32 cellular contexts compared by ENCODE assay signal in genomic region chr5:131457193-131457592, GRCh38.
"Had no signal": no experiment of that assay in that cellular context is flagged by ENCODE, and none has a peak within 500 bp of the region (broad histone marks: within the 10 kb centered on the region; RNA-seq: fewer than 3 reads in every experiment).

No MANE protein-coding gene starts in this region.

- H3K9me3 ChIP-seq: ascending aorta, breast epithelium, MG63, Peyer's patch had no signal

- H3K27me3 Mint-ChIP-seq: activated B cell treated with CpG ODN at 0.5 μM for 24 hours; activated CD4-positive, alpha-beta memory T cell treated with anti-CD3 and anti-CD28 coated beads, Interleukin-2, amount 10 ng/mL, durations not matched to agents 7 days and 5 days; activated CD8-positive, alpha-beta memory T cell treated with anti-CD3 and anti-CD28 coated beads, Interleukin-2, amount 10 ng/mL, durations not matched to agents 7 days and 5 days; activated naive CD4-positive, alpha-beta T cell treated with anti-CD3 and anti-CD28 coated beads, Interleukin-2, amount 10 ng/mL, durations not matched to agents 7 days and 5 days; activated naive CD8-positive, alpha-beta T cell treated with anti-CD3 and anti-CD28 coated beads for 36 hours had no signal

- H3K4me3 Mint-ChIP-seq: activated B cell treated with CpG ODN at 0.5 μM for 24 hours; activated CD4-positive, alpha-beta memory T cell treated with anti-CD3 and anti-CD28 coated beads, Interleukin-2, amount 10 ng/mL, durations not matched to agents 7 days and 5 days; activated CD8-positive, alpha-beta memory T cell treated with anti-CD3 and anti-CD28 coated beads, Interleukin-2, amount 10 ng/mL, durations not matched to agents 7 days and 5 days; activated naive CD4-positive, alpha-beta T cell treated with anti-CD3 and anti-CD28 coated beads, Interleukin-2, amount 10 ng/mL, durations not matched to agents 7 days and 5 days; activated naive CD8-positive, alpha-beta T cell treated with anti-CD3 and anti-CD28 coated beads for 36 hours had no signal

- H3K27me3 ChIP-seq: ascending aorta, breast epithelium, MG63, Peyer's patch had no signal

- DNase-seq: activated B cell treated with CpG ODN at 0.5 μM for 24 hours; activated CD4-positive, alpha-beta memory T cell treated with anti-CD3 and anti-CD28 coated beads, Interleukin-2, amount 10 ng/mL, durations not matched to agents 7 days and 5 days; activated CD4-positive, alpha-beta T cell treated with anti-CD3 and anti-CD28 coated beads for 4 hours; activated CD4-positive, CD25-positive, alpha-beta regulatory T cell treated with anti-CD3 and anti-CD28 coated beads, Interleukin-2, amount 50 U/mL, for 72 hours; activated CD8-positive, alpha-beta memory T cell treated with anti-CD3 and anti-CD28 coated beads for 24 hours; activated CD8-positive, alpha-beta memory T cell treated with anti-CD3 and anti-CD28 coated beads, Interleukin-2, amount 10 ng/mL, durations not matched to agents 7 days and 5 days; activated CD8-positive, alpha-beta memory T cell treated with anti-CD3 and anti-CD28 coated beads, Interleukin-2, amount 50 U/mL, for 48 hours; activated effector memory CD4-positive, alpha-beta T cell treated with Interleukin-2 at 50 U/mL for 16 hours; activated naive CD4-positive, alpha-beta T cell treated with anti-CD3 and anti-CD28 coated beads, Interleukin-2, amount 10 ng/mL, durations not matched to agents 7 days and 5 days; activated naive CD8-positive, alpha-beta T cell treated with anti-CD3 and anti-CD28 coated beads for 36 hours; activated T-cell treated with anti-CD3 and anti-CD28 coated beads, Interleukin-2, amount 50 U/mL, for 48 hours; amygdala; central memory CD4-positive, alpha-beta T cell; Kasumi-1; KG1; MG63; NCI-H1092; NCI-H1436 treated with DMSO at 0.1 percent for 48 hours; NCI-H1694 treated with DMSO at 0.1 percent for 48 hours; NCI-H2029; NCI-H345; NCI-H524 treated with DMSO at 0.1 percent for 48 hours; PC-3; Peyer's patch; RPMI8226; SW 1271; T-helper 1 cell; T-helper 2 cell; T-helper 9 cell had no signal

- H3K4me3 ChIP-seq: ascending aorta, breast epithelium, MG63, Peyer's patch had no signal

- ATAC-seq: activated CD8-positive, alpha-beta memory T cell treated with anti-CD3 and anti-CD28 coated beads, Interleukin-2, amount 10 ng/mL, durations not matched to agents 7 days and 5 days; PC-3 had no signal

- H3K27ac ChIP-seq: breast epithelium, Peyer's patch, VCaP had no signal

- H3K27ac Mint-ChIP-seq: activated B cell treated with CpG ODN at 0.5 μM for 24 hours; activated CD4-positive, alpha-beta memory T cell treated with anti-CD3 and anti-CD28 coated beads, Interleukin-2, amount 10 ng/mL, durations not matched to agents 7 days and 5 days; activated CD8-positive, alpha-beta memory T cell treated with anti-CD3 and anti-CD28 coated beads, Interleukin-2, amount 10 ng/mL, durations not matched to agents 7 days and 5 days; activated naive CD4-positive, alpha-beta T cell treated with anti-CD3 and anti-CD28 coated beads, Interleukin-2, amount 10 ng/mL, durations not matched to agents 7 days and 5 days; activated naive CD8-positive, alpha-beta T cell treated with anti-CD3 and anti-CD28 coated beads for 36 hours had no signal

- H3K36me3 ChIP-seq: breast epithelium had no signal

- H3K4me1 Mint-ChIP-seq: activated B cell treated with CpG ODN at 0.5 μM for 24 hours; activated naive CD4-positive, alpha-beta T cell treated with anti-CD3 and anti-CD28 coated beads, Interleukin-2, amount 10 ng/mL, durations not matched to agents 7 days and 5 days had no signal

- H3K4me1 ChIP-seq: breast epithelium, Peyer's patch had no signal

- H3K9me3 Mint-ChIP-seq: activated B cell treated with CpG ODN at 0.5 μM for 24 hours; activated CD4-positive, alpha-beta memory T cell treated with anti-CD3 and anti-CD28 coated beads, Interleukin-2, amount 10 ng/mL, durations not matched to agents 7 days and 5 days; activated naive CD4-positive, alpha-beta T cell treated with anti-CD3 and anti-CD28 coated beads, Interleukin-2, amount 10 ng/mL, durations not matched to agents 7 days and 5 days had no signal
